In the genomic region with DNA sequence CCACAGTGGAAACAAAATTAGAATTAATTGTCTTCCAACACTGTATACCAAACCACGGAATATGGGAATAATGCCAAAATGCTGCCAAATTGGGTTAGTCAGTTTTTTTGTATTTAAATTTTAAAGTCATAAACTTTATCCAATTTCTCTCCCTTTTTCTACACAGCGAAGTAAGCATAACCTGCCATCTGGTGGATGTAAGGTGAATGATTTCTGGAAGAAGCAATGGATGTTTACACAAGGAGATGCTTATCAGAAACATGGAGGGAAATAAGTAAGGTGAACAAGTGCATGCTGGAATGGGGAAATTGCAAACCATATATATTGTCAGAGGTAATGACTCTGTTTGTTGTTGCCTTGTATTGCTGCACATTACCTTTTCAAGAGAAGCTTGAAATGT, we compare ENCODE assay signal across 1 cellular context.
TF ChIP-seq lines count a peak whose summit lies in the region.

No MANE protein-coding gene starts in this region.

TF ChIP-seq in WTC11, 78 proteins besides CTCF, POLR2A, EP300 and RAD21 (continued from another document):
- TF ChIP-seq ZNF425 (CRISPR knock-in tag; conservative IDR thresholded peaks at IDR 0.05) (no peak), NR1H2 (CRISPR knock-in tag; IDR thresholded peaks at IDR 0.05) (no peak), CDX4 (CRISPR knock-in tag; IDR thresholded peaks at IDR 0.05; ENCODE audit: borderline replicate concordance) (no peak), IRF2 (CRISPR knock-in tag; IDR thresholded peaks at IDR 0.05; ENCODE audit: borderline replicate concordance, low read depth) (no peak), CBFB (CRISPR knock-in tag; IDR thresholded peaks at IDR 0.05; ENCODE audit: low read depth) (no peak), USF1 (CRISPR knock-in tag; IDR thresholded peaks at IDR 0.05) (no peak), NFYB (CRISPR knock-in tag; conservative IDR thresholded peaks at IDR 0.05; ENCODE audit: low read depth) (no peak), JUN (CRISPR knock-in tag; IDR thresholded peaks at IDR 0.05) (no peak), ELF4 (CRISPR knock-in tag; IDR thresholded peaks at IDR 0.05; ENCODE audit: low read depth) (no peak)
- TF ChIP-seq, protein P1, sequence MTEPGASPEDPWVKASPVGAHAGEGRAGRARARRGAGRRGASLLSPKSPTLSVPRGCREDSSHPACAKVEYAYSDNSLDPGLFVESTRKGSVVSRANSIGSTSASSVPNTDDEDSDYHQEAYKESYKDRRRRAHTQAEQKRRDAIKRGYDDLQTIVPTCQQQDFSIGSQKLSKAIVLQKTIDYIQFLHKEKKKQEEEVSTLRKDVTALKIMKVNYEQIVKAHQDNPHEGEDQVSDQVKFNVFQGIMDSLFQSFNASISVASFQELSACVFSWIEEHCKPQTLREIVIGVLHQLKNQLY (CRISPR knock-in tag; IDR thresholded peaks at IDR 0.05): no peak
